10 cellular contexts compared by ENCODE assay signal in the genomic region with DNA sequence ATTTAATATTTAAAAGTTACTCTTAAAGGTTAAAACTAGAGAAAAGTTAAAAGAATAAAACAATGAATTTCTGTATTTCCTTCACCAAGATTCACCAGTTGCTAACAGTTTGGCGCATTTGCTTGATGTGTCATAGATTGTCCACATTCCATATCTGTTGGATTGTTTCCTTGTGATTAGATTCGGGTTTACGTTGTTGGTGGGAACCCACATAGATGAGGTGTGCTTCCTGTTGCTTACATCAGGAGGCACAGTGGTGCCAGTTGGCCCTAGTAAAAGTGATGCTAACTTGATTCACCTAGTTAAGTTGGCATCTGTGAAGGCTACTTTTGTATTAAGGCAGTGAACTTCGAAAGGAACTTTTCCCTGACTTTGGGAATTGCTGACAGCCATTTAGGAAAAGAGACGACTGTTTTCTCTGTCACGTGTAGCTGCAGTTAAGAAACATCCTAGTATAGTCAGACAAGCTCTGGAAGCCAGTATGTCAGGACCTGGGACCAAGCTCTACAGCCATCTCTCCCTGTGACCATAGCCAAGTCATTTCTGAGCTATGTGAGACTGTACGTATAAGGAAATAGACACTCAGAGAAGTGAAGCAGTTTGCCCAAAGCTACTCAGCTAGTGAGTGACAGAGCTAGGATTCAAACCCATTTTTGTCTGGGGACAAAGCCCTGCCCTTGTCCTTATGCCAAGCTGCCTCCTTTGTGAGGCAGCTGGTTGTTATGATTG. TPM values are rescaled to one million over a fixed set of nuclear protein-coding genes. Genes with fewer than 3 reads are reported as not detected.
DNase-seq lines count a peak whose midpoint lies in the region; ATAC-seq, FAIRE-seq and TF ChIP-seq lines count a peak whose summit lies in the region.
"Had no signal": no experiment of that assay in that cellular context is flagged by ENCODE, and none has a peak within 500 bp of the region (broad histone marks: within the 10 kb centered on the region; RNA-seq: fewer than 3 reads in every experiment).

No MANE protein-coding gene starts in this region.

- peak; percentile 82 for FAIRE-seq in keratinocyte (lab: Jason Lieb, UNC)

- H3K27me3 ChIP-seq in adipocyte (replicated peaks; ENCODE audit: control insufficient read depth, insufficient read depth, low read length) (no peaks in the 10 kb centered on the region), keratinocyte (ENCODE audit: control insufficient read depth, extremely low read depth, insufficient read depth, low read length) (no peaks in the 10 kb centered on the region), vagina (no peaks in the 10 kb centered on the region), dorsolateral prefrontal cortex (no peaks in the 10 kb centered on the region)

- H3K27me3 Mint-ChIP-seq in stimulated activated naive CD8-positive, alpha-beta T cell treated with anti-CD3 and anti-CD28 coated beads, Interleukin-15, Interleukin-2, amounts not matched to agents 100 ng/mL and 50 ng/mL, for 24 hours = no peaks in the 10 kb centered on the region
- H3K27me3 Mint-ChIP-seq: activated naive CD8-positive, alpha-beta T cell treated with anti-CD3 and anti-CD28 coated beads, Interleukin-2, amount 10 ng/mL, durations not matched to agents 7 days and 5 days had no signal

- H3K4me1 ChIP-seq in adipocyte (ENCODE audit: control insufficient read depth, insufficient read depth, low read length) (peaks cover 7% of the 10 kb centered on the region), keratinocyte (ENCODE audit: control insufficient read depth, extremely low read depth, insufficient read depth, low read length) (peaks cover 61% of the 10 kb centered on the region), vagina (peaks cover 36% of the 10 kb centered on the region)

- H4K20me1 ChIP-seq in keratinocyte (ENCODE audit: control insufficient read depth, extremely low read depth, insufficient read depth, low read length) = no peaks in the 10 kb centered on the region

- no peak for TF ChIP-seq POLR2A in vagina (IDR thresholded peaks at IDR 0.05)

- H3K4me3 ChIP-seq in adipocyte (ENCODE audit: low read length) = no peak overlapping the region
- peak overlapping the region in 2 of 3 experiments; percentile 28 to 93 for H3K4me3 ChIP-seq in keratinocyte (ENCODE audit: control insufficient read depth in 2 of 3, extremely low read depth in 1 of 3, insufficient read depth in 2 of 3, low read depth in 1 of 3, low read length in 3 of 3)
- H3K4me3 ChIP-seq in vagina = no peak overlapping the region
- no peak overlapping the region for H3K4me3 ChIP-seq in dorsolateral prefrontal cortex
- H3K4me3 ChIP-seq: lung had no signal

- no peak for DNase-seq in stimulated activated naive CD8-positive, alpha-beta T cell treated with anti-CD3 and anti-CD28 coated beads, Interleukin-15, Interleukin-2, amounts not matched to agents 100 U/mL and 50 U/mL, for 24 hours
- DNase-seq in adipocyte (ENCODE audit: low read depth) (peak; percentile 75), keratinocyte (ENCODE audit: low read depth, low spot score) (peak; percentile 95), vagina (ENCODE audit: extremely low spot score in 2 of 2) (no peak), dorsolateral prefrontal cortex (no peak), midbrain (lab: John Stamatoyannopoulos, UW) (no peak)
- DNase-seq: activated naive CD8-positive, alpha-beta T cell treated with anti-CD3 and anti-CD28 coated beads, Interleukin-2, amount 10 ng/mL, durations not matched to agents 7 days and 5 days had no signal

- no peak overlapping the region for H3K9ac ChIP-seq in adipocyte (ENCODE audit: low read length)
- H3K9ac ChIP-seq in keratinocyte (ENCODE audit: control insufficient read depth, extremely low read depth, insufficient read depth, low read length) = peak overlapping the region; percentile 97

- H3K9me3 ChIP-seq in adipocyte (ENCODE audit: control insufficient read depth, low read length) (no peaks in the 10 kb centered on the region), keratinocyte (ENCODE audit: control insufficient read depth, low read depth, low read length) (no peaks in the 10 kb centered on the region), vagina (no peaks in the 10 kb centered on the region)

- H3K36me3 ChIP-seq in adipocyte (ENCODE audit: control insufficient read depth, insufficient read depth, low read length, severe bottlenecking) (no peaks in the 10 kb centered on the region), keratinocyte (ENCODE audit: control insufficient read depth in 2 of 2, extremely low read depth in 1 of 2, insufficient read depth in 2 of 2, low read length in 2 of 2) (peaks cover 0 to 6% of the 10 kb centered on the region in 2 experiments), vagina (no peaks in the 10 kb centered on the region)

- dilution Hi-C loops in keratinocyte (cut with MboI; ENCODE audit: extremely low pct_ligation_motif_present, low sequenced_read_pairs) = no loop called here

- H3K36me3 Mint-ChIP-seq in stimulated activated naive CD8-positive, alpha-beta T cell treated with anti-CD3 and anti-CD28 coated beads, Interleukin-15, Interleukin-2, amounts not matched to agents 100 ng/mL and 50 ng/mL, for 24 hours (ENCODE audit: low read depth) = peaks cover 6% of the 10 kb centered on the region

- H3K4me2 ChIP-seq in keratinocyte (ENCODE audit: control insufficient read depth, extremely low read depth, insufficient read depth, low read depth, low read length) = peak overlapping the region; percentile 100

- H3K9me3 Mint-ChIP-seq in stimulated activated naive CD8-positive, alpha-beta T cell treated with anti-CD3 and anti-CD28 coated beads, Interleukin-15, Interleukin-2, amounts not matched to agents 100 ng/mL and 50 ng/mL, for 24 hours = no peaks in the 10 kb centered on the region
- H3K9me3 Mint-ChIP-seq: activated naive CD8-positive, alpha-beta T cell treated with anti-CD3 and anti-CD28 coated beads, Interleukin-2, amount 10 ng/mL, durations not matched to agents 7 days and 5 days had no signal

- TF ChIP-seq CTCF in keratinocyte (optimal IDR thresholded peaks at IDR 0.05 in 1 of 3, IDR thresholded peaks at IDR 0.05 in 1 of 3, conservative IDR thresholded peaks at IDR 0.05 in 1 of 3; ENCODE audit: extremely low read depth in 1 of 3, insufficient read depth in 2 of 3, low read length in 3 of 3) (peak; percentile 16 to 53 (median 30)), vagina (IDR thresholded peaks at IDR 0.05) (no peak), dorsolateral prefrontal cortex (IDR thresholded peaks at IDR 0.05 in 54 of 56, conservative IDR thresholded peaks at IDR 0.05 in 2 of 56; ENCODE audit: low read depth in 1 of 56, partially characterized antibody in 56 of 56) (no peak)

- H3K27ac ChIP-seq in keratinocyte (ENCODE audit: control insufficient read depth, insufficient read depth, low read length) (peak overlapping the region; percentile 99), vagina (peak overlapping the region; percentile 20), dorsolateral prefrontal cortex (no peak overlapping the region)

- peak overlapping the region; percentile 22 for H3K27ac Mint-ChIP-seq in stimulated activated naive CD8-positive, alpha-beta T cell treated with anti-CD3 and anti-CD28 coated beads, Interleukin-15, Interleukin-2, amounts not matched to agents 100 ng/mL and 50 ng/mL, for 24 hours
- H3K27ac Mint-ChIP-seq: activated naive CD8-positive, alpha-beta T cell treated with anti-CD3 and anti-CD28 coated beads, Interleukin-2, amount 10 ng/mL, durations not matched to agents 7 days and 5 days had no signal

- H3K9me1 ChIP-seq in keratinocyte (ENCODE audit: control insufficient read depth, extremely low read depth, insufficient read depth, low read length) = no peaks in the 10 kb centered on the region

- intact Hi-C loops in vagina (cut with DNase I) (no loop called here), dorsolateral prefrontal cortex (cut with DNase I) (no loop called here)

- H3K79me2 ChIP-seq in keratinocyte (ENCODE audit: control insufficient read depth, insufficient read depth, low read length) = peaks cover 27% of the 10 kb centered on the region

- no peak for ATAC-seq in stimulated activated naive CD8-positive, alpha-beta T cell treated with anti-CD3 and anti-CD28 coated beads, Interleukin-15, Interleukin-2, amounts not matched to agents 100 U/mL and 50 U/mL, for 24 hours
- no peak for ATAC-seq in HG02623 (IDR thresholded peaks at IDR 0.05; ENCODE audit: unreplicated experiment)

- no peak overlapping the region for H3K4me3 Mint-ChIP-seq in stimulated activated naive CD8-positive, alpha-beta T cell treated with anti-CD3 and anti-CD28 coated beads, Interleukin-15, Interleukin-2, amounts not matched to agents 100 ng/mL and 50 ng/mL, for 24 hours
- H3K4me3 Mint-ChIP-seq: activated naive CD8-positive, alpha-beta T cell treated with anti-CD3 and anti-CD28 coated beads, Interleukin-2, amount 10 ng/mL, durations not matched to agents 7 days and 5 days had no signal

- no peak overlapping the region for H2AFZ ChIP-seq in keratinocyte (ENCODE audit: control insufficient read depth, low read length)

- peaks cover 45% of the 10 kb centered on the region for H3K4me1 Mint-ChIP-seq in stimulated activated naive CD8-positive, alpha-beta T cell treated with anti-CD3 and anti-CD28 coated beads, Interleukin-15, Interleukin-2, amounts not matched to agents 100 ng/mL and 50 ng/mL, for 24 hours (ENCODE audit: low read depth)

RNA-seq across cellular contexts. Expression of a gene that starts 49.0 kb away (rescaled TPM):
- polyA plus RNA-seq in keratinocyte = 15.1 to 24.4 TPM (median 20.6 TPM) in 3 replicates
- 11.1 TPM for polyA plus RNA-seq in keratinocyte (2011; ENCODE audit: low read depth)
- 17.4 and 22.7 TPM in 2 replicates for polyA plus RNA-seq in keratinocyte (2011; cell fraction: cytosol; rRNA removed)
- 30.6 and 39.0 TPM in 2 replicates for polyA plus RNA-seq in keratinocyte (2011; cell fraction: nucleus; rRNA removed)
- polyA plus RNA-seq in keratinocyte (2012; ENCODE audit: low replicate concordance) = 31.1 and 48.5 TPM in 2 replicates
- 28.7 to 66.9 TPM (median 29.2 TPM) in 3 replicates for polyA minus RNA-seq in keratinocyte
- 21.1 TPM for polyA minus RNA-seq in keratinocyte (2011; cell fraction: cytosol; rRNA and poly(A)+ RNA removed)
- polyA minus RNA-seq in keratinocyte (2011; cell fraction: nucleus; rRNA and poly(A)+ RNA removed) = 16.0 and 19.2 TPM in 2 replicates
- 21.9 TPM for total RNA-seq in vagina
- 10 to 100 TPM; 26.8 to 49.1 (median 36.9) TPM for total RNA-seq in dorsolateral prefrontal cortex

Comparison
In these comparisons a context has a peak if more than half of its experiments do, and no peak if none do; other contexts are left out.
1. DNase-seq: peak in adipocyte (single experiment) and keratinocyte (single experiment); none in stimulated activated naive CD8-positive, alpha-beta T cell treated with anti-CD3 and anti-CD28 coated beads, Interleukin-15, Interleukin-2, amounts not matched to agents 100 U/mL and 50 U/mL, for 24 hours (single experiment), vagina (0 of 2), dorsolateral prefrontal cortex (0 of 10) and midbrain (single experiment).
2. H3K4me3 ChIP-seq: peak in keratinocyte (2 of 3); none in adipocyte (single experiment), vagina (0 of 2) and dorsolateral prefrontal cortex (0 of 59).
3. H3K27ac ChIP-seq: peak in keratinocyte (single experiment) and vagina (single experiment); none in dorsolateral prefrontal cortex (0 of 59).
4. CTCF ChIP-seq: peak in keratinocyte (3 of 3); none in vagina (0 of 3) and dorsolateral prefrontal cortex (0 of 56).